Comparison of ENCODE assay signal across 29 cellular contexts in the genomic region with DNA sequence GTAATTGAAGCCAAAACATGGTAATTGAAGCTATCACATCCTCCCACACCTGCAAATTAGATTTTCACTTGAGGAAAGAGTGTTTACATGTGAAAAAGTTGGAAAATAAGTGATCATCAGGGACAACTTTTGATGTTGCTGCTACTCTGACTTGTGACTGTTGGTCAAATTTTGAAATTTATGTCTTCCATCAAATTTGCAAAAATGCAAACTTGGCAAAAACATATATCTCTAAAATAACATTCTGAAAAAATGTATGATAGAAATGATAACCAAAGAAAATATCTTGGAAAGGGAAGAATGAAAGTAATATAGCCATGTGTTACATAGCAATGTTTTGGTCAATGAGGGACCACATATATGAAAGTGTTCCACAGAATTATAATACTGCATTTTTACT.
"Had no signal": no experiment of that assay in that cellular context is flagged by ENCODE, and none has a peak within 500 bp of the region (broad histone marks: within the 10 kb centered on the region; RNA-seq: fewer than 3 reads in every experiment).

No MANE protein-coding gene starts in this region.

- FAIRE-seq: colon, endometrium, endothelial cell of umbilical vein, frontal cortex had no signal

- DNase-seq: colonic mucosa; cortex of kidney; dermis blood vessel endothelial cell; dorsolateral prefrontal cortex; effector CD4-positive, alpha-beta T cell; effector CD8-positive, alpha-beta T cell; effector memory CD4-positive, alpha-beta T cell; effector memory CD8-positive, alpha-beta T cell; endodermal cell; erythroblast; esophagus squamous epithelium; foreskin fibroblast; foreskin keratinocyte; foreskin melanocyte; gastrocnemius medialis; glutamatergic neuron; head of caudate nucleus; heart left ventricle; heart right ventricle had no signal

- H3K36me3 ChIP-seq: colonic mucosa, esophagus muscularis mucosa, esophagus squamous epithelium, gastrocnemius medialis, gastroesophageal sphincter, heart left ventricle, heart right ventricle had no signal

- H3K4me3 ChIP-seq: colonic mucosa, coronary artery, dorsolateral prefrontal cortex, esophagus muscularis mucosa, esophagus squamous epithelium, gastrocnemius medialis, gastroesophageal sphincter, heart left ventricle, heart right ventricle had no signal

- H3K4me1 Mint-ChIP-seq: endodermal cell had no signal

- H3K4me3 Mint-ChIP-seq: dendritic cell treated with granulocyte-macrophage colony-stimulating factor and Interleukin-4, amounts not matched to agents 40 ng/mL and 50 ng/mL, for 4 days; effector memory CD8-positive, alpha-beta T cell; endodermal cell had no signal

- H3K27ac Mint-ChIP-seq: dendritic cell treated with granulocyte-macrophage colony-stimulating factor and Interleukin-4, amounts not matched to agents 40 ng/mL and 50 ng/mL, for 4 days; effector memory CD8-positive, alpha-beta T cell; endodermal cell had no signal

- H3K27me3 Mint-ChIP-seq: dendritic cell treated with granulocyte-macrophage colony-stimulating factor and Interleukin-4, amounts not matched to agents 40 ng/mL and 50 ng/mL, for 4 days; effector memory CD8-positive, alpha-beta T cell had no signal

- H3K27ac ChIP-seq: colonic mucosa, coronary artery, dorsolateral prefrontal cortex, epithelial cell of prostate, esophagus muscularis mucosa, esophagus squamous epithelium, foreskin keratinocyte, gastrocnemius medialis, gastroesophageal sphincter, heart left ventricle, heart right ventricle had no signal

- H3K27me3 ChIP-seq: colonic mucosa, esophagus muscularis mucosa, esophagus squamous epithelium, foreskin keratinocyte, gastrocnemius medialis, gastroesophageal sphincter, heart left ventricle, heart right ventricle had no signal

- H3K9me3 ChIP-seq: colonic mucosa, gastrocnemius medialis had no signal

- H3K4me1 ChIP-seq: colonic mucosa, esophagus muscularis mucosa, esophagus squamous epithelium, foreskin keratinocyte, gastrocnemius medialis, gastroesophageal sphincter, heart left ventricle, heart right ventricle had no signal

- ATAC-seq: effector memory CD8-positive, alpha-beta T cell; esophagus mucosa; foreskin keratinocyte; gastrocnemius medialis; gastroesophageal sphincter; heart left ventricle; heart right ventricle had no signal
